8 cellular contexts compared by ENCODE assay signal in genomic region chr2:181891966-181892794, GRCh38. TPM values are rescaled to one million over a fixed set of nuclear protein-coding genes. Genes with fewer than 3 reads are reported as not detected.
DNase-seq lines count a peak whose midpoint lies in the region; ATAC-seq, FAIRE-seq and TF ChIP-seq lines count a peak whose summit lies in the region.

No MANE protein-coding gene starts in this region.

- no peaks in the 10 kb centered on the region; a peak in 2 of 7 replicates for H3K27me3 ChIP-seq in H1 (replicated peaks in 1 of 4; ENCODE audit: control insufficient read depth in 3 of 4, extremely low read depth in 1 of 4, insufficient read depth in 3 of 4, low read length in 3 of 4)

- POLR2A ChIA-PET in H1 (lab: Charles Lee; ENCODE audit: partially characterized antibody), result interaction anchor here (0.9 kb wide), 1 partner anchor 12 kb away, joined by 3 read pairs; no protein-coding TSS in a partner anchor

- no peak overlapping the region for H3K27ac ChIP-seq in H1 (ENCODE audit: low read depth, low read length)

- FAIRE-seq in H1 (lab: Jason Lieb, UNC), result no peak

- peak; percentile 62 for ATAC-seq in HG03432 (IDR thresholded peaks at IDR 0.05; ENCODE audit: unreplicated experiment)

- H3K4me3 Mint-ChIP-seq in mesothelial cell of epicardium, result peak overlapping the region; percentile 89

- no peak overlapping the region for H2BK120ac ChIP-seq in H1 (replicated peaks; ENCODE audit: low read depth, low read length)

- H3K36me3 Mint-ChIP-seq in mesothelial cell of epicardium, result peaks cover 6% of the 10 kb centered on the region

- no peaks in the 10 kb centered on the region for H3K9me3 Mint-ChIP-seq in mesothelial cell of epicardium

- no peaks in the 10 kb centered on the region for H3K79me2 ChIP-seq in H1 (ENCODE audit: control insufficient read depth in 1 of 2, insufficient read depth in 2 of 2, low read length in 2 of 2)

- peaks cover 8% of the 10 kb centered on the region for H3K23me2 ChIP-seq in H1 (ENCODE audit: low read depth, low read length)

- H3K14ac ChIP-seq in H1 (ENCODE audit: insufficient read length), result no peak overlapping the region

- H4K20me1 ChIP-seq in H1 (replicated peaks in 1 of 2; ENCODE audit: control insufficient read depth in 1 of 2, insufficient read depth in 2 of 2, low read length in 2 of 2), result no peaks in the 10 kb centered on the region

- peak overlapping the region; percentile 38 to 48 (median 42); a peak in 6 of 7 replicates for H3K9ac ChIP-seq in H1 (replicated peaks in 1 of 4; ENCODE audit: extremely low read depth in 1 of 4, low read depth in 3 of 4, low read length in 3 of 4)

- peak overlapping the region; percentile 13 for H3K4ac ChIP-seq in H1 (replicated peaks; ENCODE audit: insufficient read length, low read depth, low read length)

- H2BK20ac ChIP-seq in H1 (ENCODE audit: low read length), result no peak overlapping the region

- peak in 2 of 3 experiments; percentile 20 to 26; a peak in 2 of 4 replicates for TF ChIP-seq CTCF in H1 (IDR thresholded peaks at IDR 0.05; ENCODE audit: control extremely low read depth in 1 of 3, insufficient read depth in 1 of 3, low read depth in 1 of 3, low read length in 3 of 3)
- no peak for TF ChIP-seq CTCF in mesothelial cell of epicardium (IDR thresholded peaks at IDR 0.05; ENCODE audit: unreplicated experiment)

- H2BK12ac ChIP-seq in H1 (ENCODE audit: low read depth, low read length), result peak overlapping the region; percentile 69; the same call in 1 of the 2 replicates

- peak overlapping the region; percentile 28; the same call in 1 of the 2 replicates for H2BK5ac ChIP-seq in H1 (ENCODE audit: low read depth, low read length)

- H2BK15ac ChIP-seq in H1 (ENCODE audit: low read length), result peak overlapping the region; percentile 65; the same call in 1 of the 2 replicates

- TF ChIP-seq POLR2A in H1 (IDR thresholded peaks at IDR 0.05; ENCODE audit: control extremely low read depth in 1 of 2, low read depth in 2 of 2, low read length in 2 of 2), result no peak

- H3K79me1 ChIP-seq in H1 (ENCODE audit: low read depth, low read length), result no peaks in the 10 kb centered on the region

- WGBS in H1 (ENCODE audit: extremely low coverage in 1 of 2, insufficient coverage in 1 of 2, insufficient read length in 1 of 2, insufficient replicate concordance in 2 of 2, low coverage in 1 of 2, low lambda C conversion rate in 2 of 2, missing lambda C conversion rate in 1 of 2), 2 experiments, result 1% methylated on average over 59 of the region's 83 CpGs; no CpG with 5 or more reads in 1 of the 2 experiments

- peak overlapping the region; percentile 97 for H2AFZ ChIP-seq in H1 (ENCODE audit: low read length)

- H3K9me3 ChIP-seq in H1 (ENCODE audit: insufficient read depth in 2 of 2, low read depth in 1 of 2, low read length in 1 of 2), result no peaks in the 10 kb centered on the region

- peak overlapping the region; percentile 90 for H3K27ac Mint-ChIP-seq in mesothelial cell of epicardium

- peak overlapping the region; percentile 25 for H3K56ac ChIP-seq in H1 (replicated peaks; ENCODE audit: insufficient read length, low read depth, low read length)

- CTCF ChIA-PET in H1 (lab: Charles Lee; ENCODE audit: partially characterized antibody), result interaction anchor here (0.6 to 4.2 kb wide), 4 partner anchors 12 to 234 kb away, joined by 3 to 31 read pairs (median 4); no protein-coding TSS in a partner anchor

- no peak overlapping the region for H3K23ac ChIP-seq in H1 (ENCODE audit: insufficient read length)

- peak overlapping the region; percentile 87 to 93 for H3K4me2 ChIP-seq in H1 (ENCODE audit: insufficient read depth in 1 of 2, low read depth in 2 of 2, low read length in 2 of 2)

- peak overlapping the region; percentile 74; the same call in 1 of the 2 replicates for H3K18ac ChIP-seq in H1 (ENCODE audit: extremely low read depth, low read length)

- TF ChIP-seq EP300 in H1 (IDR thresholded peaks at IDR 0.05; ENCODE audit: borderline replicate concordance in 1 of 2, low read depth in 2 of 2, low read length in 2 of 2), result no peak

- DNase-seq in CD1c-positive myeloid dendritic cell (ENCODE audit: extremely low spot score) (peak; percentile 81), GM19238 (ENCODE audit: insufficient read length, low spot score) (peak; percentile 30), NCI-H748 treated with DMSO at 0.1 percent for 48 hours (lab: John Stamatoyannopoulos, UW) (peak; percentile 78), H1 (ENCODE audit: low read depth in 1 of 2, low spot score in 2 of 2) (peak; percentile 27 to 86), mesothelial cell of epicardium (ENCODE audit: low spot score in 2 of 2, unreplicated experiment in 2 of 2) (peak; percentile 36 to 75)
- DNase-seq in activated CD8-positive, alpha-beta memory T cell treated with anti-CD3 and anti-CD28 coated beads for 4 hours (ENCODE audit: low read depth in 2 of 2), result peak; percentile 24 to 39
- peak; percentile 9 to 37 for DNase-seq in stimulated activated CD8-positive, alpha-beta memory T cell treated with anti-CD3 and anti-CD28 coated beads, Interleukin-4, amount 100 ng/mL, for 1 hour (ENCODE audit: low read depth in 2 of 2, low spot score in 1 of 2)

- no peaks in the 10 kb centered on the region for H3K36me3 ChIP-seq in H1 (ENCODE audit: control insufficient read depth in 2 of 4, insufficient read depth in 4 of 4, low read length in 3 of 4)

- peaks cover 3% of the 10 kb centered on the region for H3K27me3 Mint-ChIP-seq in mesothelial cell of epicardium (ENCODE audit: low read depth)

- peaks cover 33% of the 10 kb centered on the region for H3K4me1 Mint-ChIP-seq in mesothelial cell of epicardium

- H3K4me1 ChIP-seq in H1 (replicated peaks in 1 of 4; ENCODE audit: control insufficient read depth in 3 of 4, insufficient read depth in 4 of 4, low read length in 3 of 4), result peaks cover 0 to 4% (median 0%) of the 10 kb centered on the region in 4 experiments; a peak in 2 of 7 replicates

- H2AK5ac ChIP-seq in H1 (ENCODE audit: low read depth, low read length), result no peak overlapping the region

- peak overlapping the region; percentile 71 for H4K91ac ChIP-seq in H1 (replicated peaks; ENCODE audit: insufficient read length, low read length)

- no peak for TF ChIP-seq RAD21 in H1 (IDR thresholded peaks at IDR 0.05 in 1 of 2, conservative IDR thresholded peaks at IDR 0.05 in 1 of 2; ENCODE audit: low read depth in 2 of 2, low read length in 2 of 2)

- peak overlapping the region; percentile 60 for H4K5ac ChIP-seq in H1 (ENCODE audit: insufficient read length, low read depth, low read length)

- peak overlapping the region; percentile 48 for H4K8ac ChIP-seq in H1 (ENCODE audit: extremely low read depth, insufficient read depth, low read length)

- peak overlapping the region; percentile 72 to 84 (median 76) for H3K4me3 ChIP-seq in H1 (ENCODE audit: extremely low read depth in 1 of 4, insufficient read depth in 2 of 4, low read depth in 3 of 4, low read length in 4 of 4)

TF ChIP-seq in H1, 55 proteins besides CTCF, POLR2A, EP300 and RAD21:
- TF ChIP-seq SUZ12 (IDR thresholded peaks at IDR 0.05; ENCODE audit: low read length) (peak; percentile 63; the same call in 1 of the 2 replicates), CTBP2 (IDR thresholded peaks at IDR 0.05; ENCODE audit: borderline replicate concordance, insufficient read depth, insufficient read length, low read length) (peak; percentile 68), EZH2 (IDR thresholded peaks at IDR 0.05; ENCODE audit: low read depth, low read length, severe bottlenecking) (peak; percentile 30), PHF8 (conservative IDR thresholded peaks at IDR 0.05; ENCODE audit: low read depth, low read length) (peak; percentile 15), CEBPB (IDR thresholded peaks at IDR 0.05; ENCODE audit: low read depth, low read length) (no peak), RNF2 (IDR thresholded peaks at IDR 0.05; ENCODE audit: borderline replicate concordance, low read depth, low read length, missing control alignments, poor library complexity, severe bottlenecking) (peak; percentile 66), SP2 (IDR thresholded peaks at IDR 0.05; ENCODE audit: low read length) (no peak), ASH2L (IDR thresholded peaks at IDR 0.05; ENCODE audit: low read length) (peak; percentile 95), SAP30 (IDR thresholded peaks at IDR 0.05; ENCODE audit: insufficient read depth, insufficient replicate concordance, low read length) (peak; percentile 74), TAF7 (optimal IDR thresholded peaks at IDR 0.05; ENCODE audit: borderline replicate concordance, low read depth, low read length) (peak; percentile 31), EGR1 (IDR thresholded peaks at IDR 0.05; ENCODE audit: borderline replicate concordance, low read depth, low read length) (no peak), KDM4A (IDR thresholded peaks at IDR 0.05; ENCODE audit: low read depth, low read length, severe bottlenecking) (peak; percentile 99), RBBP5 (IDR thresholded peaks at IDR 0.05; ENCODE audit: borderline replicate concordance, low read depth, low read length) (0 out of 2 replicates have a peak, but pooled peaks have one; percentile 55), KDM5A (IDR thresholded peaks at IDR 0.05; ENCODE audit: low read length) (no peak), HDAC2 (IDR thresholded peaks at IDR 0.05; ENCODE audit: borderline replicate concordance in 1 of 2, low read depth in 2 of 2, low read length in 2 of 2) (no peak; a peak in 1 of 4 replicates)
- TF ChIP-seq, protein P1, sequence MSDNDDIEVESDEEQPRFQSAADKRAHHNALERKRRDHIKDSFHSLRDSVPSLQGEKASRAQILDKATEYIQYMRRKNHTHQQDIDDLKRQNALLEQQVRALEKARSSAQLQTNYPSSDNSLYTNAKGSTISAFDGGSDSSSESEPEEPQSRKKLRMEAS (IDR thresholded peaks at IDR 0.05), result peak; percentile 94
- TF ChIP-seq, protein P2, sequence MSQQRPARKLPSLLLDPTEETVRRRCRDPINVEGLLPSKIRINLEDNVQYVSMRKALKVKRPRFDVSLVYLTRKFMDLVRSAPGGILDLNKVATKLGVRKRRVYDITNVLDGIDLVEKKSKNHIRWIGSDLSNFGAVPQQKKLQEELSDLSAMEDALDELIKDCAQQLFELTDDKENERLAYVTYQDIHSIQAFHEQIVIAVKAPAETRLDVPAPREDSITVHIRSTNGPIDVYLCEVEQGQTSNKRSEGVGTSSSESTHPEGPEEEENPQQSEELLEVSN (IDR thresholded peaks at IDR 0.05), result peak; percentile 91

RNA-seq across cellular contexts. Expression of gene ITPRID2, which starts 0.7 kb away (rescaled TPM):
- 12.6 and 13.5 TPM in 2 replicates for total RNA-seq in H1 (2021; fragmentation: NEBNext Ultra II Directional; extraction: Animal tissue kit (Norgen Biotek cat#: 25700))
- 1.2 and 1.9 TPM in 2 replicates for polyA plus RNA-seq in H1 (2011; rRNA removed)
- 2.9 TPM for polyA plus RNA-seq in H1 (2011; cell fraction: cytosol; rRNA removed)
- polyA plus RNA-seq in H1 (2011; cell fraction: nucleus; rRNA removed), result 4.5 TPM
- 3.3 to 11.2 TPM (median 8.7 TPM) in 4 replicates for polyA plus RNA-seq in H1 (2012, experiment 1 of 2)
- 0.39 TPM for polyA plus RNA-seq in H1 (2012, experiment 2 of 2)
- 5.1 TPM for polyA plus RNA-seq in H1 (2013, experiment 1 of 2)
- polyA plus RNA-seq in H1 (2013, experiment 2 of 2), result 5.3 TPM
- polyA minus RNA-seq in H1 (2011; rRNA and poly(A)+ RNA removed), result 4.6 and 5.6 TPM in 2 replicates
- 3.9 TPM for polyA minus RNA-seq in H1 (2011; cell fraction: cytosol; rRNA and poly(A)+ RNA removed)
- 11.9 TPM for polyA minus RNA-seq in H1 (2011; cell fraction: nucleus; rRNA and poly(A)+ RNA removed)
- total RNA-seq in mesothelial cell of epicardium, result 67.4 to 72.3 TPM (median 71.0 TPM) in 3 replicates

Comparison
In these comparisons a context has a peak if more than half of its experiments do, and no peak if none do; other contexts are left out.
1. DNase-seq: peak in every context shown above with its lines; median percentile 81 in CD1c-positive myeloid dendritic cell; 78 in NCI-H748 treated with DMSO at 0.1 percent for 48 hours; 56 in H1; 56 in mesothelial cell of epicardium; 32 in activated CD8-positive, alpha-beta memory T cell treated with anti-CD3 and anti-CD28 coated beads for 4 hours; 30 in GM19238; 23 in stimulated activated CD8-positive, alpha-beta memory T cell treated with anti-CD3 and anti-CD28 coated beads, Interleukin-4, amount 100 ng/mL, for 1 hour.